1 cellular context compared by ENCODE assay signal in the genomic region with DNA sequence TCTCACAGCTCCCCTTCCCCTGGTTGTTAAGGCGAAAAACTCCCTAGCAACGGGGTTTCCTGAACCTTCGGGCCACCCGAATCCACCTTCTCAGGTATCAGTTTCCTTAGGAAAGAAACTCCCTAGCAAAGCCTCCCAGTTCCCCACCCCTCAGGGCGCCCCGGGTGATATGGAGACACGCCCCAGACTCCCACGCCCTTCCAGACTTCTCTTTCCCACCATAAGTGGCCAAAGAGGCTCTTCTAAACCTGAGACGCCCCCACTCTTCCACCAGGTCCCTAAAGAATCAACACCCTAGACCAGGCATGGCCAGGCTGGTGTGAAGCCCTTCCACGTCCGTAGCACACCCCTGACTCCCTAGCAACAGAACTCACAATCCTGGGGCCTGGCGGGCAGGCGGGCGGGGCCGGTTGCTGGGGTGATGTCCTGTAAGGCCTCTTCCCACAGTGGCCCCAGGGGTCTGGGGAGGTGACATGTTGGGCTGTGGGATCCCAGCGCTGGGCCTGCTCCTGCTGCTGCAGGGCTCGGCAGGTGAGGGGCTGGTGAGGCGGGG.
TF ChIP-seq lines count a peak whose summit lies in the region.

A gene (plus strand): TSS at position 446 of the 553 bp plus-strand sequence. CDS start 28 bp downstream, at position 474.

TF ChIP-seq in H1, 55 proteins besides CTCF, POLR2A, EP300 and RAD21:
- no peak for TF ChIP-seq SIRT6 (IDR thresholded peaks at IDR 0.05; ENCODE audit: low read length)
- no peak for TF ChIP-seq SUZ12 (IDR thresholded peaks at IDR 0.05; ENCODE audit: low read length)
- no peak for TF ChIP-seq BACH1 (IDR thresholded peaks at IDR 0.05; ENCODE audit: low read length)
- TF ChIP-seq KDM4A (IDR thresholded peaks at IDR 0.05; ENCODE audit: low read depth, low read length, severe bottlenecking) = peak; percentile 5
- no peak for TF ChIP-seq SP4 (IDR thresholded peaks at IDR 0.05; ENCODE audit: low read length)
- no peak for TF ChIP-seq FOSL1 (IDR thresholded peaks at IDR 0.05; ENCODE audit: insufficient read depth, low read depth, low read length)
- TF ChIP-seq PHF8 (conservative IDR thresholded peaks at IDR 0.05; ENCODE audit: low read depth, low read length) = no peak
- TF ChIP-seq BRCA1 (IDR thresholded peaks at IDR 0.05; ENCODE audit: low read depth, low read length) = no peak
- no peak for TF ChIP-seq BCL11A (IDR thresholded peaks at IDR 0.05; ENCODE audit: low read depth in 2 of 2, low read length in 2 of 2)
- no peak for TF ChIP-seq NANOG (IDR thresholded peaks at IDR 0.05; ENCODE audit: insufficient read depth, low read depth, low read length, poor library complexity, severe bottlenecking)
- TF ChIP-seq, protein P1, sequence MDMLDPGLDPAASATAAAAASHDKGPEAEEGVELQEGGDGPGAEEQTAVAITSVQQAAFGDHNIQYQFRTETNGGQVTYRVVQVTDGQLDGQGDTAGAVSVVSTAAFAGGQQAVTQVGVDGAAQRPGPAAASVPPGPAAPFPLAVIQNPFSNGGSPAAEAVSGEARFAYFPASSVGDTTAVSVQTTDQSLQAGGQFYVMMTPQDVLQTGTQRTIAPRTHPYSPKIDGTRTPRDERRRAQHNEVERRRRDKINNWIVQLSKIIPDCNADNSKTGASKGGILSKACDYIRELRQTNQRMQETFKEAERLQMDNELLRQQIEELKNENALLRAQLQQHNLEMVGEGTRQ (IDR thresholded peaks at IDR 0.05; ENCODE audit: low read length) = no peak
- no peak for TF ChIP-seq SIN3A (conservative IDR thresholded peaks at IDR 0.05 in 1 of 2, IDR thresholded peaks at IDR 0.05 in 1 of 2; ENCODE audit: low read depth in 1 of 2, low read length in 2 of 2)
- TF ChIP-seq GTF2F1 (IDR thresholded peaks at IDR 0.05; ENCODE audit: borderline replicate concordance, low read depth, low read length) = no peak
- no peak for TF ChIP-seq CHD1 (IDR thresholded peaks at IDR 0.05; ENCODE audit: low read depth, low read length)
- no peak for TF ChIP-seq SRF (IDR thresholded peaks at IDR 0.05; ENCODE audit: low read depth, low read length)
- 0 out of 2 replicates have a peak, but pooled peaks have one; percentile 22 for TF ChIP-seq RFX5 (IDR thresholded peaks at IDR 0.05; ENCODE audit: borderline replicate concordance, low read depth, low read length)
- no peak for TF ChIP-seq JUN (IDR thresholded peaks at IDR 0.05; ENCODE audit: low read depth, low read length)
- TF ChIP-seq, protein P2, sequence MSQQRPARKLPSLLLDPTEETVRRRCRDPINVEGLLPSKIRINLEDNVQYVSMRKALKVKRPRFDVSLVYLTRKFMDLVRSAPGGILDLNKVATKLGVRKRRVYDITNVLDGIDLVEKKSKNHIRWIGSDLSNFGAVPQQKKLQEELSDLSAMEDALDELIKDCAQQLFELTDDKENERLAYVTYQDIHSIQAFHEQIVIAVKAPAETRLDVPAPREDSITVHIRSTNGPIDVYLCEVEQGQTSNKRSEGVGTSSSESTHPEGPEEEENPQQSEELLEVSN (IDR thresholded peaks at IDR 0.05) = peak; percentile 36; the same call in 1 of the 2 replicates
- TF ChIP-seq EZH2 (IDR thresholded peaks at IDR 0.05; ENCODE audit: low read depth, low read length, severe bottlenecking) = peak; percentile 8
